Comparison of ENCODE assay signal across 21 cellular contexts in the genomic region with DNA sequence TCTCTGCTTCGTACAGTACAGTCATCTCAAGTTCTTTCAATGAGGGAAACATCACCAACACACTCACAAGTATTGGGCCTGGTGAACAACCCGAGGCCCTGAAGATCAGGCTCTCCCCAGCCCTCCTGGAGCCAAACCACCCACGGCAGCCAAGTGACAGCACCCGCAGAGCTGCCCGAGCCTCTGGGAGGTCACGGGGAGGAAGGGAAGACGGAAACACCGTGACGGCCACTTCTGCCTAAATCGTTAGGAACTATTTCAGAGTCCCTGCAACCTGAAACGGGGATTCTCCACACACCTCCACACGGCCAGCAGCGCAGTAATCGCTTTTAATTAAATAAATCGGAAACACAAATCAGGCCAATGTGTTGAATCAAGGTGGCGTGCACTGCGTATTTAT.
DNase-seq lines count a peak whose midpoint lies in the region; ATAC-seq and TF ChIP-seq lines count a peak whose summit lies in the region.
"Had no signal": no experiment of that assay in that cellular context is flagged by ENCODE, and none has a peak within 500 bp of the region (broad histone marks: within the 10 kb centered on the region; RNA-seq: fewer than 3 reads in every experiment).

No MANE protein-coding gene starts in this region.

- no peaks in the 10 kb centered on the region for H3K4me1 ChIP-seq in upper lobe of right lung
- H3K4me1 ChIP-seq in gastrocnemius medialis, result peaks cover 0 to 17% of the 10 kb centered on the region in 2 donors
- H3K4me1 ChIP-seq: A549 had no signal

- TF ChIP-seq CTCF in endothelial cell (IDR thresholded peaks at IDR 0.05; ENCODE audit: unreplicated experiment) (no peak), upper lobe of right lung (IDR thresholded peaks at IDR 0.05) (no peak), gastrocnemius medialis (IDR thresholded peaks at IDR 0.05 in 4 of 5, conservative IDR thresholded peaks at IDR 0.05 in 1 of 5) (no peak)

- no peaks in the 10 kb centered on the region for H3K9me3 ChIP-seq in upper lobe of right lung
- H3K9me3 ChIP-seq in gastrocnemius medialis, result no peaks in the 10 kb centered on the region
- H3K9me3 ChIP-seq: A549 had no signal

- no peak overlapping the region for H3K4me3 ChIP-seq in upper lobe of right lung
- no peak overlapping the region for H3K4me3 ChIP-seq in gastrocnemius medialis
- H3K4me3 ChIP-seq: A549 had no signal

- H3K4me1 Mint-ChIP-seq in activated naive CD4-positive, alpha-beta T cell treated with anti-CD3 and anti-CD28 coated beads, Interleukin-2, amount 10 ng/mL, durations not matched to agents 7 days and 5 days, result no peaks in the 10 kb centered on the region
- H3K4me1 Mint-ChIP-seq in endothelial cell (ENCODE audit: unreplicated experiment), result peaks cover 12% of the 10 kb centered on the region
- no peaks in the 10 kb centered on the region for H3K4me1 Mint-ChIP-seq in activated CD4-positive, alpha-beta memory T cell treated with anti-CD3 and anti-CD28 coated beads, Interleukin-2, amount 10 ng/mL, durations not matched to agents 7 days and 5 days

- no peak for ATAC-seq in upper lobe of right lung
- ATAC-seq in gastrocnemius medialis, result no peak
- ATAC-seq: A549; activated CD8-positive, alpha-beta T cell treated with anti-CD3 and anti-CD28 coated beads for 36 hours; left colon; naive thymus-derived CD8-positive, alpha-beta T cell had no signal

- DNase-seq in activated naive CD4-positive, alpha-beta T cell treated with anti-CD3 and anti-CD28 coated beads, Interleukin-2, amount 10 ng/mL, durations not matched to agents 7 days and 5 days, result peak; percentile 9
- no peak for DNase-seq in activated naive CD4-positive, alpha-beta T cell (lab: John Stamatoyannopoulos, UW)
- DNase-seq in endothelial cell (ENCODE audit: low spot score) (no peak), left kidney (ENCODE audit: low read depth, low spot score) (peak; percentile 59), upper lobe of right lung (peak; percentile 48), gastrocnemius medialis (no peak), NOMO-1 treated with DMSO at 0.1 percent for 48 hours (lab: John Stamatoyannopoulos, UW; ENCODE audit: unreplicated experiment) (no peak)
- no peak for DNase-seq in activated CD4-positive, alpha-beta memory T cell treated with anti-CD3 and anti-CD28 coated beads, Interleukin-2, amount 10 ng/mL, durations not matched to agents 7 days and 5 days
- DNase-seq: activated CD4-positive, CD25-positive, alpha-beta regulatory T cell treated with anti-CD3 and anti-CD28 coated beads, Interleukin-2, amount 50 U/mL, for 72 hours; activated CD8-positive, alpha-beta T cell treated with anti-CD3 and anti-CD28 coated beads for 36 hours; activated naive CD4-positive, alpha-beta T cell treated with anti-CD3 and anti-CD28 coated beads for 36 hours; H7; left colon; NCI-H1436; OCI-M1 had no signal

- no peaks in the 10 kb centered on the region for H3K36me3 Mint-ChIP-seq in activated naive CD4-positive, alpha-beta T cell treated with anti-CD3 and anti-CD28 coated beads, Interleukin-2, amount 10 ng/mL, durations not matched to agents 7 days and 5 days
- peaks cover 7% of the 10 kb centered on the region for H3K36me3 Mint-ChIP-seq in endothelial cell (ENCODE audit: low read depth, unreplicated experiment)
- H3K36me3 Mint-ChIP-seq in activated CD4-positive, alpha-beta memory T cell treated with anti-CD3 and anti-CD28 coated beads, Interleukin-2, amount 10 ng/mL, durations not matched to agents 7 days and 5 days (ENCODE audit: low read depth), result no peaks in the 10 kb centered on the region
- H3K36me3 Mint-ChIP-seq: mesothelial cell of epicardium had no signal

- no peak for TF ChIP-seq POLR2A in gastrocnemius medialis (IDR thresholded peaks at IDR 0.05)

- no peak overlapping the region for H3K27ac ChIP-seq in upper lobe of right lung
- peak overlapping the region in 1 of 4 donors; percentile 66 for H3K27ac ChIP-seq in gastrocnemius medialis
- H3K27ac ChIP-seq: A549, KMS-11 had no signal

- H3K9me3 Mint-ChIP-seq in activated naive CD4-positive, alpha-beta T cell treated with anti-CD3 and anti-CD28 coated beads, Interleukin-2, amount 10 ng/mL, durations not matched to agents 7 days and 5 days, result no peaks in the 10 kb centered on the region
- H3K9me3 Mint-ChIP-seq in endothelial cell (ENCODE audit: unreplicated experiment), result no peaks in the 10 kb centered on the region
- H3K9me3 Mint-ChIP-seq in activated CD4-positive, alpha-beta memory T cell treated with anti-CD3 and anti-CD28 coated beads, Interleukin-2, amount 10 ng/mL, durations not matched to agents 7 days and 5 days, result no peaks in the 10 kb centered on the region
- H3K9me3 Mint-ChIP-seq: activated CD8-positive, alpha-beta T cell treated with anti-CD3 and anti-CD28 coated beads for 36 hours; activated naive CD4-positive, alpha-beta T cell treated with anti-CD3 and anti-CD28 coated beads for 36 hours; mesothelial cell of epicardium; naive thymus-derived CD8-positive, alpha-beta T cell had no signal

- no peaks in the 10 kb centered on the region for H3K36me3 ChIP-seq in upper lobe of right lung
- no peaks in the 10 kb centered on the region for H3K36me3 ChIP-seq in gastrocnemius medialis

- in situ Hi-C loops in gastrocnemius medialis (cut with MboI; ENCODE audit: low sequenced_read_pairs in 4 of 4), result no loop called here

- no peaks in the 10 kb centered on the region for H3K27me3 ChIP-seq in upper lobe of right lung
- H3K27me3 ChIP-seq in gastrocnemius medialis, result no peaks in the 10 kb centered on the region
- H3K27me3 ChIP-seq: dorsolateral prefrontal cortex had no signal

- POLR2A ChIA-PET in activated CD4-positive, alpha-beta memory T cell treated with anti-CD3 and anti-CD28 coated beads, Interleukin-2, amount 10 ng/mL, durations not matched to agents 7 days and 5 days (lab: Charles Lee), result no interaction called here

- no peak overlapping the region for H3K4me3 Mint-ChIP-seq in activated naive CD4-positive, alpha-beta T cell treated with anti-CD3 and anti-CD28 coated beads, Interleukin-2, amount 10 ng/mL, durations not matched to agents 7 days and 5 days
- H3K4me3 Mint-ChIP-seq in endothelial cell (ENCODE audit: unreplicated experiment), result no peak overlapping the region
- H3K4me3 Mint-ChIP-seq in activated CD4-positive, alpha-beta memory T cell treated with anti-CD3 and anti-CD28 coated beads, Interleukin-2, amount 10 ng/mL, durations not matched to agents 7 days and 5 days, result no peak overlapping the region
- H3K4me3 Mint-ChIP-seq: activated CD8-positive, alpha-beta T cell treated with anti-CD3 and anti-CD28 coated beads for 36 hours; activated naive CD4-positive, alpha-beta T cell treated with anti-CD3 and anti-CD28 coated beads for 36 hours; B cell; mesothelial cell of epicardium; naive thymus-derived CD8-positive, alpha-beta T cell had no signal

- intact Hi-C loops in upper lobe of right lung (cut with DNase I), result no loop called here
- intact Hi-C loops in gastrocnemius medialis (cut with DNase I; ENCODE audit: low total_unique reads), result no loop called here

- H3K27me3 Mint-ChIP-seq in activated naive CD4-positive, alpha-beta T cell treated with anti-CD3 and anti-CD28 coated beads, Interleukin-2, amount 10 ng/mL, durations not matched to agents 7 days and 5 days, result no peaks in the 10 kb centered on the region
- peaks cover 1% of the 10 kb centered on the region for H3K27me3 Mint-ChIP-seq in endothelial cell (ENCODE audit: unreplicated experiment)
- no peaks in the 10 kb centered on the region for H3K27me3 Mint-ChIP-seq in activated CD4-positive, alpha-beta memory T cell treated with anti-CD3 and anti-CD28 coated beads, Interleukin-2, amount 10 ng/mL, durations not matched to agents 7 days and 5 days
- H3K27me3 Mint-ChIP-seq: activated CD8-positive, alpha-beta T cell treated with anti-CD3 and anti-CD28 coated beads for 36 hours; B cell; naive thymus-derived CD8-positive, alpha-beta T cell had no signal

- CTCF ChIA-PET in activated naive CD4-positive, alpha-beta T cell treated with anti-CD3 and anti-CD28 coated beads, Interleukin-2, amount 10 ng/mL, durations not matched to agents 7 days and 5 days (lab: Charles Lee), result no interaction called here
- CTCF ChIA-PET in activated CD4-positive, alpha-beta memory T cell treated with anti-CD3 and anti-CD28 coated beads, Interleukin-2, amount 10 ng/mL, durations not matched to agents 7 days and 5 days (lab: Charles Lee), result no interaction called here

- no peak overlapping the region for H3K27ac Mint-ChIP-seq in activated naive CD4-positive, alpha-beta T cell treated with anti-CD3 and anti-CD28 coated beads, Interleukin-2, amount 10 ng/mL, durations not matched to agents 7 days and 5 days
- peak overlapping the region; percentile 52 for H3K27ac Mint-ChIP-seq in endothelial cell (ENCODE audit: unreplicated experiment)
- H3K27ac Mint-ChIP-seq in activated CD4-positive, alpha-beta memory T cell treated with anti-CD3 and anti-CD28 coated beads, Interleukin-2, amount 10 ng/mL, durations not matched to agents 7 days and 5 days, result no peak overlapping the region
- H3K27ac Mint-ChIP-seq: activated CD8-positive, alpha-beta T cell treated with anti-CD3 and anti-CD28 coated beads for 36 hours; activated naive CD4-positive, alpha-beta T cell treated with anti-CD3 and anti-CD28 coated beads for 36 hours; B cell; mesothelial cell of epicardium; naive thymus-derived CD8-positive, alpha-beta T cell had no signal

Comparison
In these comparisons a context has a peak if more than half of its experiments do, and no peak if none do; other contexts are left out.
1. DNase-seq: peak in activated naive CD4-positive, alpha-beta T cell treated with anti-CD3 and anti-CD28 coated beads, Interleukin-2, amount 10 ng/mL, durations not matched to agents 7 days and 5 days (single experiment), left kidney (single experiment) and upper lobe of right lung (single experiment); none in activated naive CD4-positive, alpha-beta T cell (0 of 4), endothelial cell (single experiment), gastrocnemius medialis (0 of 2), NOMO-1 treated with DMSO at 0.1 percent for 48 hours (single experiment) and activated CD4-positive, alpha-beta memory T cell treated with anti-CD3 and anti-CD28 coated beads, Interleukin-2, amount 10 ng/mL, durations not matched to agents 7 days and 5 days (single experiment).